Comparison of ENCODE assay signal across 15 cellular contexts in the genomic region with DNA sequence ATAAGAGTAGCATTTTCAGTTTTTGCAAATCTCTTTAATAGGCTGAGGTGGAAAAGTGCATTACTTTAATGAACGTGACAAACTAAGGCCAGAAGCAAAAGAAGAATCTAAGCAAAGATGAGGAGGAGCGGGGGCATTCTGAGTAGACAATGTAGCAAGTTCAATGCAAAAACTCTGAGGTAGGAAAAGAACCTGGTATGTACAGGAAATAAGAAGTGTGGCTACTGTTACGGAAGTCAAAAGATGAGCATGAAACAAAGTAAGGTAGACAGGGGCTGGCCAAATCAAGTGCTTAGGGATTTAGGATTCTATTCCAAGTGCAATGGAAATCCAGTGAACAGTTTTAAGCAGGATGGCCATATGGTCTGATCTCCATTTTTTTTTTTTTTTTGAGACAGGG.
"Had no signal": no experiment of that assay in that cellular context is flagged by ENCODE, and none has a peak within 500 bp of the region (broad histone marks: within the 10 kb centered on the region; RNA-seq: fewer than 3 reads in every experiment).

No MANE protein-coding gene starts in this region.

- ATAC-seq: activated CD8-positive, alpha-beta memory T cell treated with anti-CD3 and anti-CD28 coated beads, Interleukin-2, amount 10 ng/mL, durations not matched to agents 7 days and 5 days; gastrocnemius medialis; lower lobe of right lung; right lobe of liver; upper lobe of right lung had no signal

- H3K27me3 ChIP-seq: breast epithelium, gastrocnemius medialis, right lobe of liver, upper lobe of right lung had no signal

- H3K9me3 ChIP-seq: gastrocnemius medialis, lower lobe of right lung, right lobe of liver, upper lobe of right lung had no signal

- H3K27ac Mint-ChIP-seq: activated CD8-positive, alpha-beta memory T cell treated with anti-CD3 and anti-CD28 coated beads, Interleukin-2, amount 10 ng/mL, durations not matched to agents 7 days and 5 days; nephron had no signal

- H3K27me3 Mint-ChIP-seq: activated CD8-positive, alpha-beta memory T cell treated with anti-CD3 and anti-CD28 coated beads, Interleukin-2, amount 10 ng/mL, durations not matched to agents 7 days and 5 days had no signal

- H3K4me3 Mint-ChIP-seq: activated CD8-positive, alpha-beta memory T cell treated with anti-CD3 and anti-CD28 coated beads, Interleukin-2, amount 10 ng/mL, durations not matched to agents 7 days and 5 days; nephron had no signal

- H3K4me3 ChIP-seq: breast epithelium, coronary artery, gastrocnemius medialis, lower lobe of right lung, right lobe of liver, upper lobe of right lung had no signal

- H3K36me3 ChIP-seq: breast epithelium, gastrocnemius medialis, lower lobe of right lung, right lobe of liver, upper lobe of right lung had no signal

- H3K27ac ChIP-seq: breast epithelium, coronary artery, gastrocnemius medialis, lower lobe of right lung, parathyroid adenoma, right lobe of liver, upper lobe of right lung had no signal

- DNase-seq: activated CD4-positive, alpha-beta T cell treated with anti-CD3 and anti-CD28 coated beads, Interleukin-2, amount 50 U/mL, for 48 hours; activated CD4-positive, CD25-positive, alpha-beta regulatory T cell treated with anti-CD3 and anti-CD28 coated beads, Interleukin-2, amount 50 U/mL, for 72 hours; activated CD8-positive, alpha-beta memory T cell treated with anti-CD3 and anti-CD28 coated beads, Interleukin-2, amount 10 ng/mL, durations not matched to agents 7 days and 5 days; gastrocnemius medialis; head of caudate nucleus; lower lobe of right lung; right lobe of liver; small intestine; stimulated activated CD4-positive, alpha-beta T cell treated with anti-CD3 and anti-CD28 coated beads, Interleukin-4, amount 100 ng/mL, for 1 hour; T-helper 1 cell; upper lobe of right lung had no signal

- H3K4me1 ChIP-seq: parathyroid adenoma had no signal

- H2AFZ ChIP-seq: parathyroid adenoma had no signal
